13 cellular contexts compared by ENCODE assay signal in genomic region chr5:62575556-62575955, GRCh38.
"Had no signal": no experiment of that assay in that cellular context is flagged by ENCODE, and none has a peak within 500 bp of the region (broad histone marks: within the 10 kb centered on the region; RNA-seq: fewer than 3 reads in every experiment).

No MANE protein-coding gene starts in this region.

- ATAC-seq: left lung had no signal

- DNase-seq: activated B cell treated with CpG ODN at 0.5 μM for 24 hours; activated CD4-positive, alpha-beta T cell treated with anti-CD3 and anti-CD28 coated beads, Interleukin-2, amount 50 U/mL, for 1 hour; activated naive CD4-positive, alpha-beta T cell treated with anti-CD3 and anti-CD28 coated beads, Interleukin-2, amount 50 U/mL, for 16 hours; dorsolateral prefrontal cortex; foreskin melanocyte; head of caudate nucleus; islet precursor cell; left lung; posterior cingulate gyrus; stimulated activated CD4-positive, alpha-beta T cell treated with anti-CD3 and anti-CD28 coated beads, Interleukin-15, amount 100 ng/mL, for 24 hours; stimulated activated CD4-positive, alpha-beta T cell treated with anti-CD3 and anti-CD28 coated beads, Interleukin-4, amount 100 ng/mL, for 4 hours; stomach had no signal

- H3K27ac ChIP-seq: dorsolateral prefrontal cortex, left lung, stomach had no signal

- H3K36me3 ChIP-seq: left lung had no signal

- H3K4me3 ChIP-seq: dorsolateral prefrontal cortex, left lung, stomach had no signal

- H3K27me3 Mint-ChIP-seq: activated B cell treated with CpG ODN at 0.5 μM for 24 hours had no signal

- H3K27me3 ChIP-seq: dorsolateral prefrontal cortex, left lung, stomach had no signal

- H3K4me3 Mint-ChIP-seq: activated B cell treated with CpG ODN at 0.5 μM for 24 hours had no signal

- H3K9me3 ChIP-seq: left lung, stomach had no signal

- H3K9me3 Mint-ChIP-seq: activated B cell treated with CpG ODN at 0.5 μM for 24 hours had no signal

- H3K4me1 ChIP-seq: stomach had no signal

- FAIRE-seq: bronchial epithelial cell had no signal

- H3K27ac Mint-ChIP-seq: activated B cell treated with CpG ODN at 0.5 μM for 24 hours had no signal
